1 cellular context compared by ENCODE assay signal in genomic region chr7:139561-140243, GRCh38.
TF ChIP-seq lines count a peak whose summit lies in the region.

No MANE protein-coding gene starts in this region.

TF ChIP-seq in PFSK-1, 5 proteins besides CTCF, POLR2A, EP300 and RAD21 (continued from another document):
- TF ChIP-seq REST (IDR thresholded peaks at IDR 0.05; ENCODE audit: insufficient read depth in 1 of 2, low read depth in 2 of 2, low read length in 2 of 2) = no peak
